28 cellular contexts compared by ENCODE assay signal in genomic region chr6:149400050-149400449, GRCh38. TPM values are rescaled to one million over a fixed set of nuclear protein-coding genes. Genes with fewer than 3 reads are reported as not detected.
"Had no signal": no experiment of that assay in that cellular context is flagged by ENCODE, and none has a peak within 500 bp of the region (broad histone marks: within the 10 kb centered on the region; RNA-seq: fewer than 3 reads in every experiment).

TSS of gene SUMO4 (plus strand) at chr6:149400262. CDS start at chr6:149400392, 130 bp downstream.

- ATAC-seq: esophagus mucosa, left ventricle myocardium superior, natural killer cell, pancreas, psoas muscle, WTC11 had no signal

- H3K4me3 ChIP-seq: pancreas, psoas muscle, right atrium auricular region, tibial artery had no signal

- H3K4me1 ChIP-seq: psoas muscle, right atrium auricular region, tibial artery had no signal

- H3K27ac Mint-ChIP-seq: mesothelial cell of epicardium; natural killer cell; stimulated activated naive CD8-positive, alpha-beta T cell treated with anti-CD3 and anti-CD28 coated beads, Interleukin-15, Interleukin-2, amounts not matched to agents 100 ng/mL and 50 ng/mL, for 24 hours; WTC11 had no signal

- H3K9me3 ChIP-seq: neutrophil, pancreas, psoas muscle, right atrium auricular region, SK-N-SH, tibial artery had no signal

- FAIRE-seq: endothelial cell of umbilical vein had no signal

- H3K9me3 Mint-ChIP-seq: natural killer cell; stimulated activated naive CD8-positive, alpha-beta T cell treated with anti-CD3 and anti-CD28 coated beads, Interleukin-15, Interleukin-2, amounts not matched to agents 100 ng/mL and 50 ng/mL, for 24 hours; WTC11 had no signal

- DNase-seq: activated CD8-positive, alpha-beta memory T cell treated with anti-CD3 and anti-CD28 coated beads for 24 hours; activated CD8-positive, alpha-beta memory T cell treated with anti-CD3 and anti-CD28 coated beads, Interleukin-2, amount 50 U/mL, for 48 hours; aorta; effector memory CD4-positive, alpha-beta T cell; foreskin melanocyte; glutamatergic neuron; hippocampal formation; left ventricle myocardium superior; mammary epithelial cell; natural killer cell; psoas muscle; SIG-M5; SK-N-SH; stimulated activated CD4-positive, alpha-beta T cell treated with anti-CD3 and anti-CD28 coated beads, Interleukin-4, amount 100 ng/mL, for 24 hours; substantia nigra; T1000; tibial artery had no signal

- H3K27me3 ChIP-seq: neutrophil, pancreas, right atrium auricular region, tibial artery had no signal

- H3K27ac ChIP-seq: neutrophil, pancreas, psoas muscle, right atrium auricular region, tibial artery had no signal

- H3K4me3 Mint-ChIP-seq: brain; mesothelial cell of epicardium; natural killer cell; stimulated activated naive CD8-positive, alpha-beta T cell treated with anti-CD3 and anti-CD28 coated beads, Interleukin-15, Interleukin-2, amounts not matched to agents 100 ng/mL and 50 ng/mL, for 24 hours; WTC11 had no signal

- H3K27me3 Mint-ChIP-seq: brain; stimulated activated naive CD8-positive, alpha-beta T cell treated with anti-CD3 and anti-CD28 coated beads, Interleukin-15, Interleukin-2, amounts not matched to agents 100 ng/mL and 50 ng/mL, for 24 hours had no signal

RNA-seq across cellular contexts. Expression of gene SUMO4, which starts in this region (rescaled TPM):
- polyA plus RNA-seq: adipose tissue, SK-N-SH, urinary bladder had no signal
